30 cellular contexts compared by ENCODE assay signal in genomic region chr1:163932901-163933300, GRCh38.
"Had no signal": no experiment of that assay in that cellular context is flagged by ENCODE, and none has a peak within 500 bp of the region (broad histone marks: within the 10 kb centered on the region; RNA-seq: fewer than 3 reads in every experiment).

No MANE protein-coding gene starts in this region.

- H3K4me1 ChIP-seq: ascending aorta, breast epithelium, colonic mucosa had no signal

- H3K27me3 ChIP-seq: ascending aorta, breast epithelium, cardiac muscle cell, colonic mucosa, esophagus squamous epithelium had no signal

- H3K4me3 Mint-ChIP-seq: activated CD4-positive, alpha-beta memory T cell treated with anti-CD3 and anti-CD28 coated beads, Interleukin-2, amount 10 ng/mL, durations not matched to agents 7 days and 5 days; activated CD4-positive, alpha-beta T cell treated with anti-CD3 and anti-CD28 coated beads, Interleukin-2, amount 10 ng/mL, durations not matched to agents 7 days and 5 days; activated naive CD4-positive, alpha-beta T cell treated with anti-CD3 and anti-CD28 coated beads, Interleukin-2, amount 10 ng/mL, durations not matched to agents 7 days and 5 days; activated naive CD8-positive, alpha-beta T cell treated with anti-CD3 and anti-CD28 coated beads, Interleukin-2, amount 10 ng/mL, durations not matched to agents 7 days and 5 days; activated T-cell treated with anti-CD3 and anti-CD28 coated beads, Interleukin-2, amount 50 U/mL, for 24 hours; activated T-cell treated with anti-CD3 and anti-CD28 coated beads, Interleukin-2, amount 50 U/mL, for 72 hours; brain; T-helper 17 cell; T-helper 2 cell treated with Interferon-gamma antibody and Interleukin-4, amounts not matched to agents 5 μg/mL and 100 μg/mL, for 36 hours had no signal

- H3K27me3 Mint-ChIP-seq: activated CD4-positive, alpha-beta memory T cell treated with anti-CD3 and anti-CD28 coated beads, Interleukin-2, amount 10 ng/mL, durations not matched to agents 7 days and 5 days; activated CD4-positive, alpha-beta T cell treated with anti-CD3 and anti-CD28 coated beads, Interleukin-2, amount 10 ng/mL, durations not matched to agents 7 days and 5 days; activated naive CD4-positive, alpha-beta T cell treated with anti-CD3 and anti-CD28 coated beads, Interleukin-2, amount 10 ng/mL, durations not matched to agents 7 days and 5 days; activated naive CD8-positive, alpha-beta T cell treated with anti-CD3 and anti-CD28 coated beads, Interleukin-2, amount 10 ng/mL, durations not matched to agents 7 days and 5 days; activated T-cell treated with anti-CD3 and anti-CD28 coated beads, Interleukin-2, amount 50 U/mL, for 24 hours; brain; T-helper 17 cell had no signal

- H3K27ac ChIP-seq: ascending aorta, breast epithelium, cardiac muscle cell, colonic mucosa, epithelial cell of prostate, esophagus squamous epithelium had no signal

- H3K4me3 ChIP-seq: ascending aorta, breast epithelium, cardiac muscle cell, colonic mucosa, esophagus squamous epithelium had no signal

- H3K9me3 ChIP-seq: ascending aorta, breast epithelium, colonic mucosa, esophagus squamous epithelium had no signal

- DNase-seq: activated CD4-positive, alpha-beta memory T cell treated with anti-CD3 and anti-CD28 coated beads, Interleukin-2, amount 10 ng/mL, durations not matched to agents 7 days and 5 days; activated CD4-positive, alpha-beta T cell treated with anti-CD3 and anti-CD28 coated beads for 1 hour; activated CD4-positive, alpha-beta T cell treated with anti-CD3 and anti-CD28 coated beads for 4 hours; activated CD4-positive, alpha-beta T cell treated with anti-CD3 and anti-CD28 coated beads, Interleukin-2, amount 10 ng/mL, durations not matched to agents 7 days and 5 days; activated CD4-positive, alpha-beta T cell treated with anti-CD3 and anti-CD28 coated beads, Interleukin-2, amount 50 U/mL, for 4 hours; activated CD8-positive, alpha-beta memory T cell treated with anti-CD3 and anti-CD28 coated beads, Interleukin-2, amount 50 U/mL, for 48 hours; activated gamma-delta T cell; activated naive CD4-positive, alpha-beta T cell; activated naive CD4-positive, alpha-beta T cell treated with anti-CD3 and anti-CD28 coated beads, Interleukin-2, amount 10 ng/mL, durations not matched to agents 7 days and 5 days; activated naive CD8-positive, alpha-beta T cell treated with anti-CD3 and anti-CD28 coated beads, Interleukin-2, amount 10 ng/mL, durations not matched to agents 7 days and 5 days; activated T-cell treated with anti-CD3 and anti-CD28 coated beads for 4 hours; activated T-cell treated with anti-CD3 and anti-CD28 coated beads, Interleukin-2, amount 50 U/mL, for 24 hours; activated T-cell treated with anti-CD3 and anti-CD28 coated beads, Interleukin-2, amount 50 U/mL, for 72 hours; central memory CD4-positive, alpha-beta T cell; cerebellar nuclear complex; colonic mucosa; effector CD8-positive, alpha-beta T cell; esophagus squamous epithelium; foreskin melanocyte; head of caudate nucleus; T-helper 1 cell; T-helper 17 cell; T1000 had no signal

- ATAC-seq: activated naive CD4-positive, alpha-beta T cell treated with anti-CD3 and anti-CD28 coated beads, Interleukin-2, amount 50 U/mL, for 72 hours; activated T-cell treated with anti-CD3 and anti-CD28 coated beads, Interleukin-2, amount 50 U/mL, for 72 hours; T-helper 17 cell had no signal

- H3K36me3 ChIP-seq: ascending aorta, breast epithelium, cardiac muscle cell, colonic mucosa, esophagus squamous epithelium had no signal

- H3K36me3 Mint-ChIP-seq: activated naive CD4-positive, alpha-beta T cell treated with anti-CD3 and anti-CD28 coated beads, Interleukin-2, amount 10 ng/mL, durations not matched to agents 7 days and 5 days; activated naive CD4-positive, alpha-beta T cell treated with anti-CD3 and anti-CD28 coated beads, Interleukin-2, amount 50 U/mL, for 72 hours; activated naive CD8-positive, alpha-beta T cell treated with anti-CD3 and anti-CD28 coated beads, Interleukin-2, amount 10 ng/mL, durations not matched to agents 7 days and 5 days; brain had no signal

- H3K27ac Mint-ChIP-seq: activated CD4-positive, alpha-beta memory T cell treated with anti-CD3 and anti-CD28 coated beads, Interleukin-2, amount 10 ng/mL, durations not matched to agents 7 days and 5 days; activated CD4-positive, alpha-beta T cell treated with anti-CD3 and anti-CD28 coated beads, Interleukin-2, amount 10 ng/mL, durations not matched to agents 7 days and 5 days; activated naive CD4-positive, alpha-beta T cell treated with anti-CD3 and anti-CD28 coated beads, Interleukin-2, amount 10 ng/mL, durations not matched to agents 7 days and 5 days; activated naive CD4-positive, alpha-beta T cell treated with anti-CD3 and anti-CD28 coated beads, Interleukin-2, amount 50 U/mL, for 72 hours; activated naive CD8-positive, alpha-beta T cell treated with anti-CD3 and anti-CD28 coated beads, Interleukin-2, amount 10 ng/mL, durations not matched to agents 7 days and 5 days; activated T-cell treated with anti-CD3 and anti-CD28 coated beads, Interleukin-2, amount 50 U/mL, for 24 hours; activated T-cell treated with anti-CD3 and anti-CD28 coated beads, Interleukin-2, amount 50 U/mL, for 72 hours; brain; T-helper 17 cell; T-helper 2 cell treated with Interferon-gamma antibody and Interleukin-4, amounts not matched to agents 5 μg/mL and 100 μg/mL, for 36 hours had no signal

- H3K4me1 Mint-ChIP-seq: activated CD4-positive, alpha-beta memory T cell treated with anti-CD3 and anti-CD28 coated beads, Interleukin-2, amount 10 ng/mL, durations not matched to agents 7 days and 5 days; activated CD4-positive, alpha-beta T cell treated with anti-CD3 and anti-CD28 coated beads, Interleukin-2, amount 10 ng/mL, durations not matched to agents 7 days and 5 days; activated naive CD4-positive, alpha-beta T cell treated with anti-CD3 and anti-CD28 coated beads, Interleukin-2, amount 10 ng/mL, durations not matched to agents 7 days and 5 days; activated naive CD8-positive, alpha-beta T cell treated with anti-CD3 and anti-CD28 coated beads, Interleukin-2, amount 10 ng/mL, durations not matched to agents 7 days and 5 days; T-helper 17 cell had no signal
